8 cellular contexts compared by ENCODE assay signal in genomic region chr22:45553333-45554039, GRCh38. TPM values are rescaled to one million over a fixed set of nuclear protein-coding genes. Genes with fewer than 3 reads are reported as not detected.
DNase-seq lines count a peak whose midpoint lies in the region; ATAC-seq, FAIRE-seq and TF ChIP-seq lines count a peak whose summit lies in the region.

No MANE protein-coding gene starts in this region.

- DNase-seq in A549 (ENCODE audit: low read depth in 1 of 2, low spot score in 1 of 2) (peak; percentile 82 to 83), GM13977 (ENCODE audit: low spot score) (peak; percentile 81), NCI-H2227 treated with DMSO at 0.1 percent for 48 hours (lab: John Stamatoyannopoulos, UW) (peak; percentile 29), lower lobe of right lung (peak; percentile 73)
- DNase-seq in activated CD4-positive, alpha-beta T cell treated with anti-CD3 and anti-CD28 coated beads, Interleukin-2, amount 50 U/mL, for 1 hour: peak; percentile 47
- DNase-seq in effector CD4-positive, alpha-beta T cell: peak; percentile 14
- peak; percentile 18 to 58 (median 22) for DNase-seq in stimulated activated CD4-positive, alpha-beta T cell treated with anti-CD3 and anti-CD28 coated beads, TNF-alpha, amount 100 ng/mL, for 24 hours (ENCODE audit: low read depth in 3 of 3)

- WGBS in A549 (ENCODE audit: missing lambda C conversion rate): 6% methylated on average over 14 of the region's 23 CpGs

- FAIRE-seq in A549 (lab: Jason Lieb, UNC): no peak

- intact Hi-C loops in lower lobe of right lung (cut with DNase I): no loop called here

- TF ChIP-seq CTCF in A549 (IDR thresholded peaks at IDR 0.05): peak; percentile 88
- TF ChIP-seq CTCF in GM13977 (IDR thresholded peaks at IDR 0.05; ENCODE audit: extremely low read depth, insufficient read depth, missing control alignments): peak; percentile 85
- peak; percentile 90 for TF ChIP-seq CTCF in lower lobe of right lung (IDR thresholded peaks at IDR 0.05)

- peak overlapping the region; percentile 63 for H3K4me2 ChIP-seq in A549

- POLR2A ChIA-PET in A549 (lab: Yijun Ruan, JAX): no interaction called here

- H3K4me1 ChIP-seq in A549: peaks cover 43% of the 10 kb centered on the region
- peaks cover 58% of the 10 kb centered on the region for H3K4me1 ChIP-seq in lower lobe of right lung

- in situ Hi-C loops in GM13977 (cut with MboI; ENCODE audit: low pct_unique_long_range_greater_than_20kb, low sequenced_read_pairs, unreplicated experiment): no loop called here

- H3K27ac ChIP-seq in A549: peak overlapping the region; percentile 80 to 96
- H3K27ac ChIP-seq in lower lobe of right lung: peak overlapping the region; percentile 73

- peak; percentile 87 to 88 for TF ChIP-seq RAD21 in A549 (conservative IDR thresholded peaks at IDR 0.05 in 1 of 2, IDR thresholded peaks at IDR 0.05 in 1 of 2)

- H3K4me3 ChIP-seq in A549 (no peak overlapping the region), lower lobe of right lung (no peak overlapping the region)

- TF ChIP-seq POLR2A in A549 (IDR thresholded peaks at IDR 0.05; ENCODE audit: low read length): no peak

- ATAC-seq in A549 (peak; percentile 62 to 74), lower lobe of right lung (peak; percentile 79 to 83), GM21367 (IDR thresholded peaks at IDR 0.05; ENCODE audit: unreplicated experiment) (no peak)

- H3K9me3 ChIP-seq in A549 (peaks cover 4% of the 10 kb centered on the region; the same call in 1 of the 3 replicates), lower lobe of right lung (no peaks in the 10 kb centered on the region)

- peaks cover 11% of the 10 kb centered on the region for H3K27me3 ChIP-seq in lower lobe of right lung (ENCODE audit: low read depth)

- no peak for TF ChIP-seq EP300 in A549 (IDR thresholded peaks at IDR 0.05)

- CTCF ChIA-PET in A549 (lab: Yijun Ruan, JAX): interaction anchor here (0.5 to 4.2 kb wide), 46 partner anchors 10 to 457 kb away, joined by 3 to 71 read pairs (median 4); no protein-coding TSS in a partner anchor

- peaks cover 8% of the 10 kb centered on the region for H3K36me3 ChIP-seq in lower lobe of right lung

TF ChIP-seq in A549, 52 proteins besides CTCF, POLR2A, EP300 and RAD21:
- peak; percentile 88 for TF ChIP-seq MAX (IDR thresholded peaks at IDR 0.05)
- no peak for TF ChIP-seq FOSL2 (IDR thresholded peaks at IDR 0.05)
- TF ChIP-seq FOSL2 (CRISPR knock-in tag; IDR thresholded peaks at IDR 0.05): peak; percentile 40; the same call in 1 of the 2 replicates
- TF ChIP-seq EHF (CRISPR knock-in tag; IDR thresholded peaks at IDR 0.05): peak; percentile 29; the same call in 1 of the 2 replicates
- peak; percentile 82 for TF ChIP-seq SMC3 (IDR thresholded peaks at IDR 0.05)
- no peak for TF ChIP-seq GATA3 (IDR thresholded peaks at IDR 0.05; ENCODE audit: borderline replicate concordance)
- TF ChIP-seq RARB (CRISPR knock-in tag; IDR thresholded peaks at IDR 0.05): no peak
- TF ChIP-seq E2F6 (IDR thresholded peaks at IDR 0.05; ENCODE audit: borderline replicate concordance, low read depth): peak; percentile 92
- TF ChIP-seq CEBPB (IDR thresholded peaks at IDR 0.05): no peak
- 0 out of 2 replicates have a peak, but pooled peaks have one; percentile 62 for TF ChIP-seq ATOH8 (CRISPR knock-in tag; IDR thresholded peaks at IDR 0.05; ENCODE audit: low read depth)
TF ChIP-seq in A549: peak in this region for 6.

RNA-seq across cellular contexts. Expression of gene FBLN1, which starts 50.8 kb away (rescaled TPM):
- polyA plus RNA-seq in A549 (2011; rRNA removed): 18.2 and 20.0 TPM in 2 replicates
- polyA plus RNA-seq in A549 (2012; cell fraction: cytosol; rRNA removed): 28.9 and 37.7 TPM in 2 replicates
- polyA plus RNA-seq in A549 (2012; cell fraction: nucleus; rRNA removed): 60.5 and 67.1 TPM in 2 replicates
- polyA plus RNA-seq in A549 (2017; fragmentation: RNase III; extraction: RNeasy Plus Mini Kit Qiagen cat#74134 plus additional on column Dnase treatment): 31.0 to 34.4 TPM (median 32.7 TPM) in 3 replicates
- 16.9 and 22.5 TPM in 2 replicates for polyA minus RNA-seq in A549 (2011; rRNA and poly(A)+ RNA removed)
- 307 TPM for total RNA-seq in lower lobe of right lung

Comparison
In these comparisons a context has a peak if more than half of its experiments do, and no peak if none do; other contexts are left out.
1. DNase-seq: peak in every context shown above with its lines; median percentile 82 in A549; 81 in GM13977; 73 in lower lobe of right lung; 47 in activated CD4-positive, alpha-beta T cell treated with anti-CD3 and anti-CD28 coated beads, Interleukin-2, amount 50 U/mL, for 1 hour; 29 in NCI-H2227 treated with DMSO at 0.1 percent for 48 hours; 22 in stimulated activated CD4-positive, alpha-beta T cell treated with anti-CD3 and anti-CD28 coated beads, TNF-alpha, amount 100 ng/mL, for 24 hours; 14 in effector CD4-positive, alpha-beta T cell.